In genomic region chr1:173914366-173914871, GRCh38 we compare ENCODE assay signal across 8 cellular contexts. TPM values are rescaled to one million over a fixed set of nuclear protein-coding genes. Genes with fewer than 3 reads are reported as not detected.
A peak's percentile ranks its signal among the peaks of the same experiment; 100 is the strongest.
DNase-seq lines count a peak whose midpoint lies in the region; ATAC-seq and TF ChIP-seq lines count a peak whose summit lies in the region.

No MANE protein-coding gene starts in this region.

- H2AFZ ChIP-seq in GM23338 = no peak overlapping the region

- no peak overlapping the region for H3K27ac Mint-ChIP-seq in GM23338

- DNase-seq in BJ (ENCODE audit: low read depth) = no peak
- DNase-seq in GM23338 (ENCODE audit: low spot score) = peak; percentile 81
- peak; percentile 31 for DNase-seq in RPMI7951 (ENCODE audit: low read depth)
- DNase-seq in epithelial cell of proximal tubule (ENCODE audit: low read depth) = no peak
- peak; percentile 8 to 18 for DNase-seq in stimulated activated CD4-positive, alpha-beta T cell treated with anti-CD3 and anti-CD28 coated beads, Interleukin-4, amount 100 ng/mL, for 48 hours (ENCODE audit: low read depth in 2 of 2)
- DNase-seq in activated CD4-positive, CD25-positive, alpha-beta regulatory T cell (lab: John Stamatoyannopoulos, UW) = no peak
- no peak for DNase-seq in activated gamma-delta T cell (lab: John Stamatoyannopoulos, UW)

- ATAC-seq in GM23338 = peak; percentile 88
- no peak for ATAC-seq in HG02938 (IDR thresholded peaks at IDR 0.05; ENCODE audit: unreplicated experiment)

- peaks cover 2% of the 10 kb centered on the region for H3K27me3 Mint-ChIP-seq in GM23338 (ENCODE audit: insufficient read depth, low read depth, poor library complexity)

- POLR2A ChIA-PET in BJ (lab: Charles Lee) = no interaction called here

- no peak overlapping the region for H3K4me3 ChIP-seq in BJ (ENCODE audit: low read depth, low read length)
- H3K4me3 ChIP-seq in GM23338 = no peak overlapping the region
- no peak overlapping the region for H3K4me3 ChIP-seq in epithelial cell of proximal tubule (ENCODE audit: low read depth, low read length)

- peaks cover 4% of the 10 kb centered on the region; the same call in 2 of the 3 replicates for H3K36me3 Mint-ChIP-seq in GM23338 (ENCODE audit: low read depth)

- H3K4me1 ChIP-seq in GM23338 (ENCODE audit: insufficient read depth) = no peaks in the 10 kb centered on the region

- no peaks in the 10 kb centered on the region for H3K36me3 ChIP-seq in BJ (ENCODE audit: control insufficient read depth, insufficient read depth, low read length)
- H3K36me3 ChIP-seq in GM23338 (ENCODE audit: insufficient read depth) = no peaks in the 10 kb centered on the region; the same call in 1 of the 2 replicates

- no peaks in the 10 kb centered on the region; the same call in 2 of the 3 replicates for H3K4me1 Mint-ChIP-seq in GM23338

- H3K27ac ChIP-seq in GM23338 (ENCODE audit: low read depth) = no peak overlapping the region

- CTCF ChIA-PET in BJ (lab: Yijun Ruan, JAX) = interaction anchor here (0.7 to 1.6 kb wide), 3 partner anchors 9 to 129 kb away, joined by 3 to 8 read pairs (median 4); no protein-coding TSS in a partner anchor

- H3K27me3 ChIP-seq in BJ (ENCODE audit: control insufficient read depth, insufficient read depth, low read length) (no peaks in the 10 kb centered on the region), GM23338 (ENCODE audit: insufficient read depth) (no peaks in the 10 kb centered on the region)

- H3K9me3 Mint-ChIP-seq in GM23338 = no peaks in the 10 kb centered on the region

- no peak overlapping the region for H3K4me2 ChIP-seq in GM23338

- no peak overlapping the region for H3K4me3 Mint-ChIP-seq in GM23338

- peaks cover 16% of the 10 kb centered on the region; the same call in 1 of the 2 replicates for H3K9me2 ChIP-seq in GM23338 (ENCODE audit: insufficient read depth)

- no peaks in the 10 kb centered on the region for H3K79me2 ChIP-seq in GM23338 (replicated peaks; ENCODE audit: insufficient read depth)

- TF ChIP-seq CTCF in BJ (IDR thresholded peaks at IDR 0.05; ENCODE audit: insufficient read depth, low read depth, low read length) = peak; percentile 47; the same call in 1 of the 2 replicates
- TF ChIP-seq CTCF in GM23338 (conservative IDR thresholded peaks at IDR 0.05; ENCODE audit: low read depth in 2 of 2) = peak; percentile 81 to 96
- peak; percentile 74 for TF ChIP-seq CTCF in epithelial cell of proximal tubule (conservative IDR thresholded peaks at IDR 0.05; ENCODE audit: low read depth, low read length)

- H3F3A ChIP-seq in GM23338 (replicated peaks; ENCODE audit: low read depth) = no peaks in the 10 kb centered on the region

- H4K20me1 ChIP-seq in GM23338 (replicated peaks; ENCODE audit: insufficient read depth) = no peaks in the 10 kb centered on the region

TF ChIP-seq in GM23338, 12 proteins besides CTCF, POLR2A, EP300 and RAD21 (continues in another document):
- TF ChIP-seq STAT1 (IDR thresholded peaks at IDR 0.05; ENCODE audit: unreplicated experiment) (no peak), POLR2AphosphoS5 (IDR thresholded peaks at IDR 0.05; ENCODE audit: low read depth) (no peak), NANOG (IDR thresholded peaks at IDR 0.05; ENCODE audit: borderline replicate concordance) (no peak), ZNF114 (CRISPR knock-in tag; IDR thresholded peaks at IDR 0.05) (no peak), JUNB (IDR thresholded peaks at IDR 0.05; ENCODE audit: unreplicated experiment) (no peak), ETS1 (IDR thresholded peaks at IDR 0.05) (no peak), ZNF331 (CRISPR knock-in tag; IDR thresholded peaks at IDR 0.05; ENCODE audit: low read depth) (no peak), ZNF462 (CRISPR knock-in tag; IDR thresholded peaks at IDR 0.05) (no peak), EZH2 (IDR thresholded peaks at IDR 0.05; ENCODE audit: low read depth, unreplicated experiment) (no peak)

RNA-seq across cellular contexts. Expression of gene SERPINC1, which starts 2.7 kb away (rescaled TPM):
- polyA plus RNA-seq in BJ (2011; rRNA removed) (0.05 and 0.16 TPM in 2 replicates), GM23338 (2016; fragmentation: Nextera tagmentation; extraction: Ambion mirVana) (not detected in 2 replicates)
- polyA minus RNA-seq in BJ (2011; rRNA and poly(A)+ RNA removed) = 0.93 TPM in 1 of 2 replicates, not detected in the other
- total RNA-seq in GM23338 (2014; rRNA removed; shearing (Covaris generic)) = not detected in 2 replicates
- total RNA-seq in RPMI7951 (2014; rRNA removed; shearing (Covaris generic)) = 0.39 and 1.1 TPM in 2 replicates
- total RNA-seq in epithelial cell of proximal tubule = not detected in 2 replicates

RNA-seq across cellular contexts. Expression of gene ZBTB37, which starts 46.2 kb away (rescaled TPM):
- polyA plus RNA-seq in BJ (2011; rRNA removed) = 1.8 and 2.1 TPM in 2 replicates
- 5.1 and 7.2 TPM in 2 replicates for polyA minus RNA-seq in BJ (2011; rRNA and poly(A)+ RNA removed)
- total RNA-seq in GM23338 (2014; rRNA removed; shearing (Covaris generic)) = 15.2 and 15.8 TPM in 2 replicates
- 1.4 and 2.7 TPM in 2 replicates for polyA plus RNA-seq in GM23338 (2016; fragmentation: Nextera tagmentation; extraction: Ambion mirVana)
- total RNA-seq in RPMI7951 (2014; rRNA removed; shearing (Covaris generic)) = 1.6 and 1.7 TPM in 2 replicates
- total RNA-seq in epithelial cell of proximal tubule = 2.2 and 3.0 TPM in 2 replicates

RNA-seq across cellular contexts. Expression of gene GAS5, which starts 46.6 kb away (rescaled TPM):
- polyA plus RNA-seq in BJ (2011; rRNA removed) (839 and 1,190 TPM in 2 replicates), GM23338 (2016; fragmentation: Nextera tagmentation; extraction: Ambion mirVana) (992 and 1,077 TPM in 2 replicates)
- polyA minus RNA-seq in BJ (2011; rRNA and poly(A)+ RNA removed) = 170 and 256 TPM in 2 replicates
- total RNA-seq in GM23338 (2014; rRNA removed; shearing (Covaris generic)) = 979 and 1,111 TPM in 2 replicates
- 276 and 296 TPM in 2 replicates for total RNA-seq in RPMI7951 (2014; rRNA removed; shearing (Covaris generic))
- 319 and 645 TPM in 2 replicates for total RNA-seq in epithelial cell of proximal tubule

Comparison
In these comparisons a context has a peak if more than half of its experiments do, and no peak if none do; other contexts are left out.
1. DNase-seq: peak in GM23338 (single experiment), RPMI7951 (single experiment) and stimulated activated CD4-positive, alpha-beta T cell treated with anti-CD3 and anti-CD28 coated beads, Interleukin-4, amount 100 ng/mL, for 48 hours (2 of 2); none in BJ (single experiment), epithelial cell of proximal tubule (single experiment), activated CD4-positive, CD25-positive, alpha-beta regulatory T cell (0 of 4) and activated gamma-delta T cell (single experiment).
2. Peak in every context shown above with its lines, with median percentiles within 50 percentile points of each other: CTCF ChIP-seq.